Comparison of ENCODE assay signal across 9 cellular contexts in genomic region chr17:50297407-50297865, GRCh38. TPM values are rescaled to one million over a fixed set of nuclear protein-coding genes. Genes with fewer than 3 reads are reported as not detected.
DNase-seq lines count a peak whose midpoint lies in the region; ATAC-seq, FAIRE-seq and TF ChIP-seq lines count a peak whose summit lies in the region.
"Had no signal": no experiment of that assay in that cellular context is flagged by ENCODE, and none has a peak within 500 bp of the region (broad histone marks: within the 10 kb centered on the region; RNA-seq: fewer than 3 reads in every experiment).

No MANE protein-coding gene starts in this region.

- peak overlapping the region; percentile 43 for H3K27ac Mint-ChIP-seq in type B pancreatic cell
- H3K27ac Mint-ChIP-seq: activated naive CD4-positive, alpha-beta T cell treated with anti-CD3 and anti-CD28 coated beads, Interleukin-2, amount 50 U/mL, for 24 hours had no signal

- H3K4me1 ChIP-seq in KMS-11 (ENCODE audit: low read depth, poor library complexity, severe bottlenecking) (no peaks in the 10 kb centered on the region), RWPE2 (ENCODE audit: insufficient read depth, poor library complexity, severe bottlenecking) (no peaks in the 10 kb centered on the region), gastroesophageal sphincter (peaks cover 0 to 4% (median 0%) of the 10 kb centered on the region in 3 donors), pancreas (no peaks in the 10 kb centered on the region)

- FAIRE-seq in pancreas (lab: Jason Lieb, UNC) = no peak

- peaks cover 5% of the 10 kb centered on the region for H3K4me1 Mint-ChIP-seq in type B pancreatic cell (ENCODE audit: unreplicated experiment)
- H3K4me1 Mint-ChIP-seq: activated naive CD4-positive, alpha-beta T cell treated with anti-CD3 and anti-CD28 coated beads, Interleukin-2, amount 50 U/mL, for 24 hours had no signal

- H3K36me3 ChIP-seq in KMS-11 (ENCODE audit: insufficient read depth) = no peaks in the 10 kb centered on the region
- H3K36me3 ChIP-seq in RWPE2 (ENCODE audit: low read depth) = no peaks in the 10 kb centered on the region
- no peaks in the 10 kb centered on the region for H3K36me3 ChIP-seq in gastroesophageal sphincter
- H3K36me3 ChIP-seq in pancreas = no peaks in the 10 kb centered on the region

- H4K20me1 ChIP-seq in KMS-11 (ENCODE audit: insufficient read depth) = no peaks in the 10 kb centered on the region

- DNase-seq in Daoy (ENCODE audit: low read depth) (peak; percentile 75), RWPE2 (ENCODE audit: low spot score) (peak; percentile 86), pancreas (peak; percentile 59 to 92 (median 83)), type B pancreatic cell (ENCODE audit: extremely low spot score, unreplicated experiment) (peak; percentile 81)
- DNase-seq in activated T-helper 9 cell treated with anti-CD3 and anti-CD28 coated beads, Interleukin-2, amount 50 U/mL, for 16 hours (ENCODE audit: low read depth) = peak; percentile 64

- no peaks in the 10 kb centered on the region for H3K9me3 ChIP-seq in RWPE2 (ENCODE audit: severe bottlenecking)
- no peaks in the 10 kb centered on the region for H3K9me3 ChIP-seq in gastroesophageal sphincter
- no peaks in the 10 kb centered on the region for H3K9me3 ChIP-seq in pancreas

- no peak overlapping the region for H3K9ac ChIP-seq in KMS-11

- intact Hi-C loops in pancreas (cut with DNase I) = loop anchor here in 2 of 3 donors (5.0 kb wide), 1 partner anchor 95 kb away; the partner anchor contains the start of gene COL1A1 (in 2 of the 2)

- H3K4me3 ChIP-seq in KMS-11 (IDR thresholded peaks at IDR 0.05; ENCODE audit: insufficient read depth, low read depth, low read length) (no peak overlapping the region), RWPE2 (ENCODE audit: severe bottlenecking) (no peak overlapping the region), gastroesophageal sphincter (no peak overlapping the region), pancreas (no peak overlapping the region)

- no peaks in the 10 kb centered on the region for H3K9me3 Mint-ChIP-seq in type B pancreatic cell
- H3K9me3 Mint-ChIP-seq: activated naive CD4-positive, alpha-beta T cell treated with anti-CD3 and anti-CD28 coated beads, Interleukin-2, amount 50 U/mL, for 24 hours had no signal

- TF ChIP-seq POLR2A in gastroesophageal sphincter (IDR thresholded peaks at IDR 0.05) = no peak

- no peak overlapping the region for H3K4me2 ChIP-seq in KMS-11

- H2AFZ ChIP-seq in KMS-11 (ENCODE audit: low read depth) = no peak overlapping the region

- H3K27me3 ChIP-seq in KMS-11 (ENCODE audit: insufficient read depth, low read depth) (no peaks in the 10 kb centered on the region; the same call in 1 of the 2 replicates), RWPE2 (ENCODE audit: insufficient read depth, poor library complexity, severe bottlenecking) (no peaks in the 10 kb centered on the region), gastroesophageal sphincter (no peaks in the 10 kb centered on the region), pancreas (no peaks in the 10 kb centered on the region)

- no peak for TF ChIP-seq EP300 in gastroesophageal sphincter (IDR thresholded peaks at IDR 0.05)

- H3K4me3 Mint-ChIP-seq in type B pancreatic cell = no peak overlapping the region
- H3K4me3 Mint-ChIP-seq: activated naive CD4-positive, alpha-beta T cell treated with anti-CD3 and anti-CD28 coated beads, Interleukin-2, amount 50 U/mL, for 24 hours had no signal

- ATAC-seq in RWPE2 (ENCODE audit: low read depth) (peak; percentile 95), gastroesophageal sphincter (peak; percentile 86), pancreas (peak; percentile 85 to 100 (median 98)), GM18870 (IDR thresholded peaks at IDR 0.05; ENCODE audit: unreplicated experiment) (no peak)

- no peaks in the 10 kb centered on the region for H3K27me3 Mint-ChIP-seq in type B pancreatic cell

- H3K79me2 ChIP-seq in KMS-11 (ENCODE audit: insufficient read depth, low read depth) = no peaks in the 10 kb centered on the region

- H3K27ac ChIP-seq in KMS-11 (no peak overlapping the region), RWPE2 (ENCODE audit: poor library complexity, severe bottlenecking) (no peak overlapping the region), gastroesophageal sphincter (no peak overlapping the region), pancreas (no peak overlapping the region)

- H3K36me3 Mint-ChIP-seq in type B pancreatic cell = no peaks in the 10 kb centered on the region
- H3K36me3 Mint-ChIP-seq: activated naive CD4-positive, alpha-beta T cell treated with anti-CD3 and anti-CD28 coated beads, Interleukin-2, amount 50 U/mL, for 24 hours had no signal

- TF ChIP-seq CTCF in KMS-11 (conservative IDR thresholded peaks at IDR 0.05; ENCODE audit: low read depth, low read length) = peak; percentile 91
- TF ChIP-seq CTCF in RWPE2 (IDR thresholded peaks at IDR 0.05; ENCODE audit: poor library complexity, severe bottlenecking) = peak; percentile 95
- TF ChIP-seq CTCF in gastroesophageal sphincter (IDR thresholded peaks at IDR 0.05) = peak in 3 of 4 experiments; percentile 94 to 97 (median 95)
- peak; percentile 76 to 91 (median 90) for TF ChIP-seq CTCF in pancreas (IDR thresholded peaks at IDR 0.05)
- TF ChIP-seq CTCF in type B pancreatic cell (conservative IDR thresholded peaks at IDR 0.05) = peak; percentile 98

- 0 to 40% methylated on average over 1 to 5 of the region's 7 CpGs for WGBS in gastroesophageal sphincter (ENCODE audit: low coverage in 1 of 2), 2 donors
- 14 to 17% methylated on average over 7 of the region's 7 CpGs for WGBS in pancreas, 2 donors

RNA-seq across cellular contexts. Expression of gene TMEM92, which starts 23.2 kb away (rescaled TPM):
- 1.7 and 6.7 TPM in 2 replicates for total RNA-seq in Daoy (2014; rRNA removed; shearing (Covaris generic))
- total RNA-seq in gastroesophageal sphincter (under 1 TPM in 1 of 4 donors, not detected in 3; 0.16 TPM), pancreas (under 1 TPM; 0.12 to 1.00 (median 0.40) TPM), type B pancreatic cell (ENCODE audit: low replicate concordance) (1.6 and 1.8 TPM in 2 replicates)
- under 1 TPM; 0.11 to 0.14 TPM for polyA plus RNA-seq in pancreas

RNA-seq across cellular contexts. Expression of gene XYLT2, which starts 48.5 kb away (rescaled TPM):
- 12.5 and 15.6 TPM in 2 replicates for total RNA-seq in Daoy (2014; rRNA removed; shearing (Covaris generic))
- total RNA-seq in gastroesophageal sphincter = 10 to 100 TPM; 19.4 to 30.7 (median 23.4) TPM
- total RNA-seq in pancreas = 10 to 100 TPM in 5 of 6 donors, 1 to 10 TPM in 1; 9.8 to 15.0 (median 11.7) TPM
- polyA plus RNA-seq in pancreas = 10 to 100 TPM; 15.2 to 15.5 TPM
- 23.5 and 38.8 TPM in 2 replicates for total RNA-seq in type B pancreatic cell (ENCODE audit: low replicate concordance)
